9 cellular contexts compared by ENCODE assay signal in genomic region chr1:206930210-206930798, GRCh38. TPM values are rescaled to one million over a fixed set of nuclear protein-coding genes. Genes with fewer than 3 reads are reported as not detected.
DNase-seq lines count a peak whose midpoint lies in the region; ATAC-seq and TF ChIP-seq lines count a peak whose summit lies in the region.
"Had no signal": no experiment of that assay in that cellular context is flagged by ENCODE, and none has a peak within 500 bp of the region (broad histone marks: within the 10 kb centered on the region; RNA-seq: fewer than 3 reads in every experiment).

No MANE protein-coding gene starts in this region.

- peak overlapping the region; percentile 53 for H2AFZ ChIP-seq in MM.1S (ENCODE audit: low read length)

- peak overlapping the region; percentile 25 for H3K4me2 ChIP-seq in MM.1S (ENCODE audit: low read depth, low read length)

- no peaks in the 10 kb centered on the region for H3K27me3 ChIP-seq in MM.1S (replicated peaks; ENCODE audit: insufficient read depth, low read length)
- H3K27me3 ChIP-seq in left lung = no peaks in the 10 kb centered on the region
- no peaks in the 10 kb centered on the region for H3K27me3 ChIP-seq in ascending aorta
- H3K27me3 ChIP-seq in brain microvascular endothelial cell (replicated peaks) = no peaks in the 10 kb centered on the region

- H3F3A ChIP-seq in MM.1S (ENCODE audit: insufficient read depth, low read length) = no peaks in the 10 kb centered on the region

- H3K79me2 ChIP-seq in MM.1S (ENCODE audit: low read length) = no peaks in the 10 kb centered on the region

- no peaks in the 10 kb centered on the region for H3K36me3 ChIP-seq in MM.1S (replicated peaks; ENCODE audit: insufficient read depth, low read length)
- H3K36me3 ChIP-seq in left lung = peaks cover 0 to 5% of the 10 kb centered on the region in 2 donors
- no peaks in the 10 kb centered on the region for H3K36me3 ChIP-seq in ascending aorta
- H3K36me3 ChIP-seq in brain microvascular endothelial cell (replicated peaks) = no peaks in the 10 kb centered on the region

- H3K9ac ChIP-seq in MM.1S (ENCODE audit: low read length) = no peak overlapping the region; the same call in 1 of the 2 replicates

- H4K20me1 ChIP-seq in MM.1S (ENCODE audit: insufficient read depth, low read length) = no peaks in the 10 kb centered on the region

- ATAC-seq in GM18517 (IDR thresholded peaks at IDR 0.05; ENCODE audit: unreplicated experiment) (peak; percentile 80), GM21526 (IDR thresholded peaks at IDR 0.05; ENCODE audit: low FRiP score, unreplicated experiment) (peak; percentile 57), left lung (peak; percentile 24)

- H3K4me1 ChIP-seq in MM.1S (ENCODE audit: low read length) = peaks cover 16% of the 10 kb centered on the region
- peaks cover 0 to 5% of the 10 kb centered on the region in 2 donors for H3K4me1 ChIP-seq in left lung
- no peaks in the 10 kb centered on the region for H3K4me1 ChIP-seq in ascending aorta

- H3K4me3 ChIP-seq in MM.1S (ENCODE audit: low read length) (no peak overlapping the region), left lung (no peak overlapping the region), ascending aorta (no peak overlapping the region), brain microvascular endothelial cell (ENCODE audit: low read depth, low read length) (no peak overlapping the region)

- in situ Hi-C loops in brain microvascular endothelial cell (cut with HindIII; ENCODE audit: low pct_ligation_motif_present, low sequenced_read_pairs) (no loop called here), G401 (cut with HindIII; ENCODE audit: low sequenced_read_pairs) (no loop called here)

- no peaks in the 10 kb centered on the region for H3K9me2 ChIP-seq in MM.1S (replicated peaks; ENCODE audit: insufficient read depth, low read length)

- H3K9me3 ChIP-seq in MM.1S (replicated peaks; ENCODE audit: insufficient read depth, low read length) = no peaks in the 10 kb centered on the region
- H3K9me3 ChIP-seq in left lung = no peaks in the 10 kb centered on the region
- no peaks in the 10 kb centered on the region for H3K9me3 ChIP-seq in ascending aorta

- intact Hi-C loops in left lung (cut with DNase I) = no loop called here
- intact Hi-C loops in ascending aorta (cut with DNase I) = no loop called here

- DNase-seq in MM.1S (no peak), left lung (no peak), ascending aorta (ENCODE audit: low spot score in 2 of 2) (no peak), DMS53 treated with DMSO at 0.1 percent for 48 hours (lab: John Stamatoyannopoulos, UW; ENCODE audit: unreplicated experiment) (no peak), brain microvascular endothelial cell (no peak), G401 (ENCODE audit: low spot score) (no peak)

- TF ChIP-seq CTCF in MM.1S (IDR thresholded peaks at IDR 0.05; ENCODE audit: low read length) (no peak), left lung (IDR thresholded peaks at IDR 0.05) (no peak), ascending aorta (IDR thresholded peaks at IDR 0.05) (no peak), brain microvascular endothelial cell (IDR thresholded peaks at IDR 0.05; ENCODE audit: low read depth, low read length, missing control alignments) (no peak)

- H3K27ac ChIP-seq in MM.1S (ENCODE audit: low read length) = peak overlapping the region; percentile 15; the same call in 1 of the 2 replicates
- H3K27ac ChIP-seq in left lung = no peak overlapping the region
- H3K27ac ChIP-seq in ascending aorta = no peak overlapping the region
- no peak overlapping the region for H3K27ac ChIP-seq in brain microvascular endothelial cell

RNA-seq across cellular contexts. Expression of gene FCMR, which starts 8.6 kb away (rescaled TPM):
- total RNA-seq in left lung = 1 to 10 TPM; 2.7 to 6.7 TPM
- total RNA-seq in ascending aorta = 1.3 TPM
- not detected in 2 replicates for total RNA-seq in G401 (2014; rRNA removed; shearing (Covaris generic))
- total RNA-seq: NCI-H460 had no signal

RNA-seq across cellular contexts. Expression of gene PIGR, which starts 16.0 kb away (rescaled TPM):
- total RNA-seq in left lung = 100 to 1,000 TPM; 128 to 587 TPM
- total RNA-seq in ascending aorta = 0.53 TPM
- total RNA-seq in G401 (2014; rRNA removed; shearing (Covaris generic)) = not detected in 2 replicates
- total RNA-seq: NCI-H460 had no signal

RNA-seq across cellular contexts. Expression of gene IL24, which starts 33.1 kb away (rescaled TPM):
- total RNA-seq in left lung (under 1 TPM in 1 of 2 donors, not detected in 1; 0.34 TPM), ascending aorta (not detected)
- not detected in 2 replicates for total RNA-seq in G401 (2014; rRNA removed; shearing (Covaris generic))
- total RNA-seq: NCI-H460 had no signal

RNA-seq across cellular contexts. Expression of gene FCAMR, which starts 40.0 kb away (rescaled TPM):
- not detected for total RNA-seq in left lung
- not detected for total RNA-seq in ascending aorta
- not detected in 2 replicates for total RNA-seq in G401 (2014; rRNA removed; shearing (Covaris generic))
- total RNA-seq: NCI-H460 had no signal

Comparison
In these comparisons a context has a peak if more than half of its experiments do, and no peak if none do; other contexts are left out.
1. ATAC-seq: peak in every context shown above with its lines; median percentile 80 in GM18517; 57 in GM21526; 24 in left lung.
2. RNA of gene PIGR, which starts 16.0 kb away (total RNA-seq): 128 to 587 TPM in left lung; 0.53 TPM in ascending aorta (single experiment) and not detected in G401; every median in the first group is over 10 times any median in the second.